In genomic region chr18:41829648-41830516, GRCh38 we compare ENCODE assay signal across 2 cellular contexts.
TF ChIP-seq lines count a peak whose summit lies in the region.

No MANE protein-coding gene starts in this region.

TF ChIP-seq in HEK293, 187 proteins besides CTCF, POLR2A, EP300 and RAD21:
- no peak for TF ChIP-seq ZNF610 (tag by site-specific recombination; IDR thresholded peaks at IDR 0.05; ENCODE audit: borderline replicate concordance)
- TF ChIP-seq ZXDB (tag by site-specific recombination; IDR thresholded peaks at IDR 0.05) = peak; percentile 72
- TF ChIP-seq ZNF692 (tag by site-specific recombination; IDR thresholded peaks at IDR 0.05) = peak; percentile 46; the same call in 1 of the 2 replicates
- no peak for TF ChIP-seq AEBP2 (tag by site-specific recombination; IDR thresholded peaks at IDR 0.05; ENCODE audit: borderline replicate concordance)
- no peak for TF ChIP-seq ZNF138 (tag by site-specific recombination; IDR thresholded peaks at IDR 0.05; ENCODE audit: borderline replicate concordance)
- no peak for TF ChIP-seq RBAK (tag by site-specific recombination; IDR thresholded peaks at IDR 0.05)
- TF ChIP-seq ZNF518A (tag by site-specific recombination; conservative IDR thresholded peaks at IDR 0.05; ENCODE audit: low read depth) = no peak
- no peak for TF ChIP-seq ZNF529 (tag by site-specific recombination; IDR thresholded peaks at IDR 0.05; ENCODE audit: insufficient replicate concordance)
- no peak for TF ChIP-seq MEIS1 (CRISPR knock-in tag; IDR thresholded peaks at IDR 0.05; ENCODE audit: borderline replicate concordance)
- no peak for TF ChIP-seq ZNF426 (tag by site-specific recombination; IDR thresholded peaks at IDR 0.05)
- no peak for TF ChIP-seq ZNF324 (tag by site-specific recombination; IDR thresholded peaks at IDR 0.05)
- TF ChIP-seq ZNF843 (tag by site-specific recombination; IDR thresholded peaks at IDR 0.05) = 0 out of 2 replicates have a peak, but pooled peaks have one; percentile 15
TF ChIP-seq in HEK293: peak in this region for 3.

TF ChIP-seq in SK-N-SH, 30 proteins besides CTCF, POLR2A, EP300 and RAD21:
- TF ChIP-seq PBX3 (IDR thresholded peaks at IDR 0.05) (peak; percentile 9; the same call in 1 of the 2 replicates), POLR2AphosphoS5 (IDR thresholded peaks at IDR 0.05; ENCODE audit: low read depth, low read length) (no peak), FOSL2 (IDR thresholded peaks at IDR 0.05; ENCODE audit: borderline replicate concordance, low read depth) (peak; percentile 30; the same call in 1 of the 2 replicates), ZBTB33 (IDR thresholded peaks at IDR 0.05; ENCODE audit: borderline replicate concordance, low read depth) (no peak)
